9 cellular contexts compared by ENCODE assay signal in genomic region chr3:158918008-158918407, GRCh38.
DNase-seq lines count a peak whose midpoint lies in the region; TF ChIP-seq lines count a peak whose summit lies in the region.
"Had no signal": no experiment of that assay in that cellular context is flagged by ENCODE, and none has a peak within 500 bp of the region (broad histone marks: within the 10 kb centered on the region; RNA-seq: fewer than 3 reads in every experiment).

No MANE protein-coding gene starts in this region.

- CTCF ChIA-PET in SK-N-SH (lab: Yijun Ruan, JAX), result interaction anchor here (0.6 to 8.0 kb wide), 35 partner anchors 9 to 880 kb away, joined by 3 to 108 read pairs (median 4); partner anchors contain the start of gene MFSD1

- H3K27me3 Mint-ChIP-seq in T-helper 2 cell treated with Interferon-gamma antibody and Interleukin-4, amounts not matched to agents 5 μg/mL and 100 μg/mL, for 36 hours (ENCODE audit: low read depth), result peaks cover 3% of the 10 kb centered on the region

- no peaks in the 10 kb centered on the region for H3K9me2 ChIP-seq in SK-N-SH

- H4K20me1 ChIP-seq in KMS-11 (ENCODE audit: insufficient read depth) (no peaks in the 10 kb centered on the region), SK-N-SH (ENCODE audit: insufficient read depth) (no peaks in the 10 kb centered on the region)

- peak; percentile 77 for TF ChIP-seq CTCF in KMS-11 (conservative IDR thresholded peaks at IDR 0.05; ENCODE audit: low read depth, low read length)
- peak; percentile 83 for TF ChIP-seq CTCF in SK-N-SH (IDR thresholded peaks at IDR 0.05)

- no peaks in the 10 kb centered on the region for H3K79me2 ChIP-seq in ACC112 (ENCODE audit: control insufficient read depth, insufficient read depth, low read length, unreplicated experiment)
- H3K79me2 ChIP-seq in KMS-11 (ENCODE audit: insufficient read depth, low read depth), result no peaks in the 10 kb centered on the region
- H3K79me2 ChIP-seq in SK-N-SH (ENCODE audit: insufficient read depth), result no peaks in the 10 kb centered on the region

- POLR2A ChIA-PET in SK-N-SH (lab: Yijun Ruan, JAX), result no interaction called here

- H3K27ac Mint-ChIP-seq in T-helper 2 cell treated with Interferon-gamma antibody and Interleukin-4, amounts not matched to agents 5 μg/mL and 100 μg/mL, for 36 hours, result no peak overlapping the region

- H3K36me3 Mint-ChIP-seq in T-helper 2 cell treated with Interferon-gamma antibody and Interleukin-4, amounts not matched to agents 5 μg/mL and 100 μg/mL, for 36 hours (ENCODE audit: low read depth), result no peaks in the 10 kb centered on the region

- H3K4me3 ChIP-seq in ACC112 (ENCODE audit: low read depth, low read length), result no peak overlapping the region
- no peak overlapping the region for H3K4me3 ChIP-seq in H7 (ENCODE audit: insufficient read depth, low read depth, low read length)
- H3K4me3 ChIP-seq in KMS-11 (IDR thresholded peaks at IDR 0.05; ENCODE audit: insufficient read depth, low read depth, low read length), result no peak overlapping the region
- H3K4me3 ChIP-seq in SK-N-SH (ENCODE audit: low read depth in 2 of 2, low read length in 1 of 2), result no peak overlapping the region
- H3K4me3 ChIP-seq: SK-N-MC had no signal

- H3K27me3 ChIP-seq in ACC112 (ENCODE audit: insufficient read depth, low read length) (no peaks in the 10 kb centered on the region), H7 (ENCODE audit: control insufficient read depth, insufficient read depth, low read length) (no peaks in the 10 kb centered on the region), KMS-11 (ENCODE audit: insufficient read depth, low read depth) (no peaks in the 10 kb centered on the region), SK-N-SH (ENCODE audit: insufficient read depth) (no peaks in the 10 kb centered on the region)

- H3K36me3 ChIP-seq in ACC112 (ENCODE audit: insufficient read depth, low read length), result no peaks in the 10 kb centered on the region
- no peaks in the 10 kb centered on the region for H3K36me3 ChIP-seq in H7 (replicated peaks; ENCODE audit: control insufficient read depth, insufficient read depth, low read length)
- no peaks in the 10 kb centered on the region for H3K36me3 ChIP-seq in KMS-11 (ENCODE audit: insufficient read depth)
- no peaks in the 10 kb centered on the region for H3K36me3 ChIP-seq in SK-N-SH (replicated peaks in 1 of 2; ENCODE audit: control insufficient read depth in 1 of 2, insufficient read depth in 2 of 2, low read length in 1 of 2)

- H3K4me3 Mint-ChIP-seq in T-helper 2 cell treated with Interferon-gamma antibody and Interleukin-4, amounts not matched to agents 5 μg/mL and 100 μg/mL, for 36 hours, result no peak overlapping the region

- no peaks in the 10 kb centered on the region for H3K9me3 Mint-ChIP-seq in T-helper 2 cell treated with Interferon-gamma antibody and Interleukin-4, amounts not matched to agents 5 μg/mL and 100 μg/mL, for 36 hours

- H3K4me1 ChIP-seq in ACC112 (ENCODE audit: control insufficient read depth, insufficient read depth, low read length, unreplicated experiment) (peaks cover 10% of the 10 kb centered on the region), KMS-11 (ENCODE audit: low read depth, poor library complexity, severe bottlenecking) (no peaks in the 10 kb centered on the region), SK-N-SH (ENCODE audit: control insufficient read depth in 1 of 2, insufficient read depth in 2 of 2, low read depth in 1 of 2, low read length in 1 of 2) (peaks cover 0 to 10% of the 10 kb centered on the region in 2 experiments; a peak in 2 of 4 replicates)

- WGBS in SK-N-SH (ENCODE audit: low lambda C conversion rate), result 18% methylated on average over 3 of the region's 3 CpGs

- H3K9ac ChIP-seq in KMS-11 (no peak overlapping the region), SK-N-SH (no peak overlapping the region)

- intact Hi-C loops in posterior cingulate gyrus (cut with DNase I), result loop anchor here (1.0 kb wide), 1 partner anchor 342 kb away; no protein-coding TSS in a partner anchor

- H2AFZ ChIP-seq in ACC112 (ENCODE audit: low read length, unreplicated experiment) (peak overlapping the region; percentile 44), KMS-11 (ENCODE audit: low read depth) (no peak overlapping the region), SK-N-SH (ENCODE audit: low read depth) (no peak overlapping the region; the same call in 1 of the 2 replicates)

- no peaks in the 10 kb centered on the region for H3K9me3 ChIP-seq in SK-N-SH

- TF ChIP-seq RAD21 in SK-N-SH (IDR thresholded peaks at IDR 0.05; ENCODE audit: low read length), result peak; percentile 83

- H3K4me1 Mint-ChIP-seq in T-helper 2 cell treated with Interferon-gamma antibody and Interleukin-4, amounts not matched to agents 5 μg/mL and 100 μg/mL, for 36 hours (ENCODE audit: low read depth), result no peaks in the 10 kb centered on the region

- no peaks in the 10 kb centered on the region for H3F3A ChIP-seq in SK-N-SH (replicated peaks; ENCODE audit: insufficient read depth)

- DNase-seq in GM04504 (ENCODE audit: low read depth) (peak; percentile 66), H7 (peak; percentile 42), SK-N-SH (peak; percentile 58), fibroblast of gingiva (ENCODE audit: low read depth) (peak; percentile 74), posterior cingulate gyrus (peak in 8 of 10 donors; percentile 24 to 90 (median 48))
- DNase-seq in T-helper 2 cell treated with Interferon-gamma antibody and Interleukin-4, amounts not matched to agents 5 μg/mL and 100 μg/mL, for 36 hours (ENCODE audit: low spot score), result no peak

- H3K27ac ChIP-seq in ACC112 (ENCODE audit: low read depth, low read length), result peak overlapping the region; percentile 3; the same call in 1 of the 2 replicates
- no peak overlapping the region for H3K27ac ChIP-seq in KMS-11
- no peak overlapping the region; a peak in 1 of 4 replicates for H3K27ac ChIP-seq in SK-N-SH (ENCODE audit: low read depth in 2 of 2, low read length in 1 of 2)
- H3K27ac ChIP-seq: SK-N-MC had no signal

- TF ChIP-seq EP300 in SK-N-SH (IDR thresholded peaks at IDR 0.05; ENCODE audit: borderline replicate concordance in 1 of 2, low read depth in 1 of 2, low read length in 1 of 2), result 0 out of 4 replicates have a peak, but pooled peaks of 1 of the 2 experiments have one; percentile 17

- H3K4me2 ChIP-seq in KMS-11 (no peak overlapping the region), SK-N-SH (no peak overlapping the region)

TF ChIP-seq in SK-N-SH, 30 proteins besides CTCF, POLR2A, EP300 and RAD21:
- TF ChIP-seq RFX5 (IDR thresholded peaks at IDR 0.05; ENCODE audit: low read length), result peak; percentile 21; the same call in 1 of the 2 replicates
- no peak for TF ChIP-seq JUND (IDR thresholded peaks at IDR 0.05)
- TF ChIP-seq SMC3 (IDR thresholded peaks at IDR 0.05; ENCODE audit: low read depth, low read length), result peak; percentile 88
- TF ChIP-seq FOSL2 (IDR thresholded peaks at IDR 0.05; ENCODE audit: borderline replicate concordance, low read depth), result no peak
